In genomic region chrX:134548844-134549205, GRCh38 we compare ENCODE assay signal across 8 cellular contexts.
DNase-seq lines count a peak whose midpoint lies in the region; ATAC-seq, FAIRE-seq and TF ChIP-seq lines count a peak whose summit lies in the region.

No MANE protein-coding gene starts in this region.

- H3K4me2 ChIP-seq in HepG2 (ENCODE audit: low read depth, low read length) (no peak overlapping the region), K562 (ENCODE audit: insufficient read depth, low read length) (peak overlapping the region; percentile 83)

- H3K79me2 ChIP-seq in HepG2 (ENCODE audit: insufficient read depth, low read length): no peaks in the 10 kb centered on the region
- H3K79me2 ChIP-seq in K562 (ENCODE audit: control insufficient read depth, insufficient read depth, low read length): peaks cover 16% of the 10 kb centered on the region

- H4K20me1 ChIP-seq in HepG2 (ENCODE audit: insufficient read depth, low read length) (no peaks in the 10 kb centered on the region), K562 (replicated peaks; ENCODE audit: control insufficient read depth, insufficient read depth, low read length) (no peaks in the 10 kb centered on the region)

- H3K4me1 ChIP-seq in liver (ENCODE audit: control insufficient read depth in 4 of 4, insufficient read depth in 4 of 4, low read length in 3 of 4) (peaks cover 0 to 13% (median 11%) of the 10 kb centered on the region in 4 donors), HepG2 (ENCODE audit: insufficient read depth, low read length) (no peaks in the 10 kb centered on the region), K562 (replicated peaks in 1 of 2; ENCODE audit: control insufficient read depth in 2 of 2, insufficient read depth in 2 of 2, low read length in 2 of 2) (peaks cover 5 to 23% of the 10 kb centered on the region in 2 experiments; a peak in 3 of 5 replicates)

- H3K4me3 Mint-ChIP-seq in mesothelial cell of epicardium: peak overlapping the region; percentile 69

- peak overlapping the region; percentile 60 for H3K27ac Mint-ChIP-seq in mesothelial cell of epicardium

- DNase-seq in HepG2 (ENCODE audit: low spot score) (no peak), K562 (ENCODE audit: extremely low read depth in 1 of 4, low spot score in 3 of 4) (no peak), mesothelial cell of epicardium (ENCODE audit: low spot score in 2 of 2, unreplicated experiment in 2 of 2) (no peak), NCI-H526 treated with DMSO at 0.1 percent for 48 hours (lab: John Stamatoyannopoulos, UW) (no peak)

- H3K27me3 Mint-ChIP-seq in mesothelial cell of epicardium (ENCODE audit: low read depth): peaks cover 12% of the 10 kb centered on the region

- BruUV-seq in HepG2 (replicated peaks; lab: Mats Ljungman, UMichigan) (no TSS peak), K562 (replicated peaks; lab: Mats Ljungman, UMichigan) (no TSS peak)

- in situ Hi-C loops in HepG2 (cut with HindIII; ENCODE audit: extremely low pct_ligation_motif_present, low pct_unique_long_range_greater_than_20kb): no loop called here
- in situ Hi-C loops in K562 (cut with MboI): no loop called here

- H3K4me1 Mint-ChIP-seq in mesothelial cell of epicardium: peaks cover 44% of the 10 kb centered on the region

- H2AFZ ChIP-seq in HepG2 (ENCODE audit: low read length): no peak overlapping the region
- peak overlapping the region; percentile 94 for H2AFZ ChIP-seq in K562 (ENCODE audit: low read depth, low read length)

- no peak for TF ChIP-seq CTCF in liver (IDR thresholded peaks at IDR 0.05; ENCODE audit: low read depth, low read length, missing input control)
- no peak for TF ChIP-seq CTCF in HepG2 (CRISPR knock-in tag; IDR thresholded peaks at IDR 0.05)
- TF ChIP-seq CTCF in K562 (IDR thresholded peaks at IDR 0.05 in 2 of 3, conservative IDR thresholded peaks at IDR 0.05 in 1 of 3; ENCODE audit: insufficient read depth in 2 of 3, low read depth in 1 of 3, low read length in 3 of 3): no peak
- no peak for TF ChIP-seq CTCF in mesothelial cell of epicardium (IDR thresholded peaks at IDR 0.05; ENCODE audit: unreplicated experiment)

- H3K27ac ChIP-seq in liver (ENCODE audit: low read depth in 1 of 2, low read length in 2 of 2) (peak overlapping the region; percentile 32 to 69), HepG2 (ENCODE audit: extremely low read length, insufficient read depth, low read length) (no peak overlapping the region), K562 (ENCODE audit: extremely low read depth, low read depth, low read length) (peak overlapping the region; percentile 85)

- H3K4me3 ChIP-seq in liver (ENCODE audit: low read depth in 1 of 3, low read length in 3 of 3) (peak overlapping the region; percentile 41 to 49 (median 48)), HepG2 (replicated peaks in 1 of 3; ENCODE audit: insufficient read depth in 1 of 3, low read depth in 2 of 3, low read length in 3 of 3) (no peak overlapping the region), K562 (peak overlapping the region; percentile 70)

- peaks cover 3% of the 10 kb centered on the region for H3K36me3 Mint-ChIP-seq in mesothelial cell of epicardium

- H3K9ac ChIP-seq in liver (ENCODE audit: low read depth in 1 of 2, low read length in 2 of 2) (peak overlapping the region in 1 of 2 donors; percentile 45), HepG2 (ENCODE audit: insufficient read depth, low read depth, low read length) (no peak overlapping the region), K562 (ENCODE audit: insufficient read depth in 1 of 2, low read depth in 2 of 2, low read length in 2 of 2) (peak overlapping the region; percentile 84 to 97)

- intact Hi-C loops in HepG2 (cut with micrococcal nuclease; ENCODE audit: unreplicated experiment): no loop called here
- intact Hi-C loops in K562 (cut with micrococcal nuclease): no loop called here

- TF ChIP-seq RAD21 in liver (IDR thresholded peaks at IDR 0.05) (no peak), HepG2 (CRISPR knock-in tag; IDR thresholded peaks at IDR 0.05) (no peak), K562 (CRISPR knock-in tag; conservative IDR thresholded peaks at IDR 0.05 in 1 of 2, IDR thresholded peaks at IDR 0.05 in 1 of 2) (no peak)

- H3K27me3 ChIP-seq in liver (ENCODE audit: control insufficient read depth in 4 of 4, insufficient read depth in 4 of 4, low read length in 3 of 4) (peaks cover 0 to 16% (median 1%) of the 10 kb centered on the region in 4 donors), HepG2 (ENCODE audit: control insufficient read depth in 1 of 2, insufficient read depth in 2 of 2, low read length in 2 of 2) (peaks cover 0 to 13% of the 10 kb centered on the region in 2 experiments; a peak in 1 of 5 replicates), K562 (ENCODE audit: control insufficient read depth in 2 of 2, insufficient read depth in 2 of 2, low read length in 2 of 2) (no peaks in the 10 kb centered on the region)

- no peak for FAIRE-seq in HepG2 (lab: Jason Lieb, UNC)
- FAIRE-seq in K562 (lab: Jason Lieb, UNC): no peak

- ATAC-seq in HepG2 (no peak), K562 (no peak), GM21367 (IDR thresholded peaks at IDR 0.05; ENCODE audit: unreplicated experiment) (no peak), GM18520 (IDR thresholded peaks at IDR 0.05; ENCODE audit: unreplicated experiment) (no peak), GM18873 (IDR thresholded peaks at IDR 0.05; ENCODE audit: low FRiP score, unreplicated experiment) (no peak)

- TF ChIP-seq POLR2A in HepG2 (IDR thresholded peaks at IDR 0.05; ENCODE audit: insufficient read depth in 1 of 2, low read depth in 2 of 2, low read length in 2 of 2) (no peak), K562 (conservative IDR thresholded peaks at IDR 0.05) (no peak)

- TF ChIP-seq EP300 in HepG2 (IDR thresholded peaks at IDR 0.05; ENCODE audit: low read depth in 2 of 2, low read length in 2 of 2): no peak
- TF ChIP-seq EP300 in HepG2 (CRISPR knock-in tag; IDR thresholded peaks at IDR 0.05; ENCODE audit: borderline replicate concordance): no peak
- TF ChIP-seq EP300 in K562 (IDR thresholded peaks at IDR 0.05; ENCODE audit: low read length): no peak

- peaks cover 19% of the 10 kb centered on the region for H3K9me3 Mint-ChIP-seq in mesothelial cell of epicardium

- no peaks in the 10 kb centered on the region for H3K9me1 ChIP-seq in K562 (ENCODE audit: control insufficient read depth, insufficient read depth, low read length)

- 7% methylated on average over 17 of the region's 17 CpGs for WGBS in liver
- 60% methylated on average over 17 of the region's 17 CpGs for WGBS in HepG2 (ENCODE audit: low lambda C conversion rate)
- WGBS in K562 (ENCODE audit: insufficient coverage, low coverage, missing lambda C conversion rate): 0% methylated on average over 9 of the region's 17 CpGs

- peaks cover 0 to 2% (median 0%) of the 10 kb centered on the region in 4 donors for H3K9me3 ChIP-seq in liver (ENCODE audit: control insufficient read depth in 4 of 4, low read length in 3 of 4)
- H3K9me3 ChIP-seq in HepG2 (ENCODE audit: low read length): no peaks in the 10 kb centered on the region
- H3K9me3 ChIP-seq in K562 (replicated peaks; ENCODE audit: control insufficient read depth, insufficient read depth, low read depth, low read length): 0 out of 2 replicates have a peak, but pooled peaks cover 2% of the 10 kb centered on the region

- POLR2A ChIA-PET in HepG2 (lab: Yijun Ruan, JAX): no interaction called here
- POLR2A ChIA-PET in K562 (lab: Yijun Ruan, JAX): no interaction called here

- H3K36me3 ChIP-seq in liver (ENCODE audit: control insufficient read depth in 4 of 4, insufficient read depth in 3 of 4, low read depth in 1 of 4, low read length in 3 of 4) (no peaks in the 10 kb centered on the region), HepG2 (replicated peaks in 1 of 2; ENCODE audit: control insufficient read depth in 1 of 2, insufficient read depth in 2 of 2, low read length in 2 of 2) (no peaks in the 10 kb centered on the region), K562 (ENCODE audit: control insufficient read depth, insufficient read depth, low read length) (peaks cover 8% of the 10 kb centered on the region; the same call in 1 of the 3 replicates)

- CTCF ChIA-PET in HepG2 (lab: Yijun Ruan, JAX; ENCODE audit: low intra/inter-chr PET ratio, low total read pairs): no interaction called here
- CTCF ChIA-PET in K562 (lab: Yijun Ruan, JAX; ENCODE audit: low intra/inter-chr PET ratio): interaction anchor here (0.6 kb wide), 1 partner anchor 87 kb away, joined by 3 read pairs; no protein-coding TSS in a partner anchor

TF ChIP-seq in liver, 16 proteins besides CTCF, POLR2A, EP300 and RAD21:
- TF ChIP-seq MAX (IDR thresholded peaks at IDR 0.05) (no peak), YY1 (IDR thresholded peaks at IDR 0.05) (peak; percentile 31)
TF ChIP-seq in liver: peak in this region for 1.

TF ChIP-seq in K562, 482 proteins besides CTCF, POLR2A, EP300 and RAD21:
- TF ChIP-seq YY1 (IDR thresholded peaks at IDR 0.05; ENCODE audit: borderline replicate concordance in 1 of 3, control insufficient read depth in 1 of 3, extremely low read depth in 1 of 3, insufficient read depth in 3 of 3, insufficient read length in 1 of 3, insufficient replicate concordance in 2 of 3, low read depth in 1 of 3, low read length in 2 of 3): peak in 1 of 3 experiments; percentile 5
- peak; percentile 31 for TF ChIP-seq BRD9 (IDR thresholded peaks at IDR 0.05; ENCODE audit: low read depth, partially characterized antibody)
- TF ChIP-seq, protein P1, sequence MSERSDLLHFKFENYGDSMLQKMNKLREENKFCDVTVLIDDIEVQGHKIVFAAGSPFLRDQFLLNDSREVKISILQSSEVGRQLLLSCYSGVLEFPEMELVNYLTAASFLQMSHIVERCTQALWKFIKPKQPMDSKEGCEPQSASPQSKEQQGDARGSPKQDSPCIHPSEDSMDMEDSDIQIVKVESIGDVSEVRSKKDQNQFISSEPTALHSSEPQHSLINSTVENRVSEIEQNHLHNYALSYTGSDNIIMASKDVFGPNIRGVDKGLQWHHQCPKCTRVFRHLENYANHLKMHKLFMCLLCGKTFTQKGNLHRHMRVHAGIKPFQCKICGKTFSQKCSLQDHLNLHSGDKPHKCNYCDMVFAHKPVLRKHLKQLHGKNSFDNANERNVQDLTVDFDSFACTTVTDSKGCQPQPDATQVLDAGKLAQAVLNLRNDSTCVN (CRISPR knock-in tag; IDR thresholded peaks at IDR 0.05): no peak
- 0 out of 2 replicates have a peak, but pooled peaks have one; percentile 19 for TF ChIP-seq NFRKB (IDR thresholded peaks at IDR 0.05; ENCODE audit: low read depth)
- 0 out of 2 replicates have a peak, but pooled peaks have one; percentile 3 for TF ChIP-seq ATF7 (IDR thresholded peaks at IDR 0.05)
- TF ChIP-seq MXI1 (IDR thresholded peaks at IDR 0.05; ENCODE audit: low read depth, low read length): 0 out of 2 replicates have a peak, but pooled peaks have one; percentile 2
TF ChIP-seq in K562: peak in this region for 5.

Comparison
In these comparisons a context has a peak if more than half of its experiments do, and no peak if none do; other contexts are left out.
1. H3K4me3 ChIP-seq: peak in liver (3 of 3) and K562 (single experiment); none in HepG2 (0 of 3).